In genomic region chr1:180181996-180182675, GRCh38 we compare ENCODE assay signal across 23 cellular contexts. TPM values are rescaled to one million over a fixed set of nuclear protein-coding genes. Genes with fewer than 3 reads are reported as not detected.
"Had no signal": no experiment of that assay in that cellular context is flagged by ENCODE, and none has a peak within 500 bp of the region (broad histone marks: within the 10 kb centered on the region; RNA-seq: fewer than 3 reads in every experiment).

No MANE protein-coding gene starts in this region.

- H3K27ac Mint-ChIP-seq: activated T-helper 2 cell treated with anti-CD3 and anti-CD28 coated beads, Interferon-gamma antibody, Interleukin-2, Interleukin-4, amounts not matched to agents 10 μg/mL and 5 μg/mL and 100 μg/mL, durations not matched to agents 14 hours and 24 hours and 36 hours; dendritic cell treated with granulocyte-macrophage colony-stimulating factor and Interleukin-4, amounts not matched to agents 40 ng/mL and 50 ng/mL, for 4 days; T-helper 2 cell treated with Interferon-gamma antibody and Interleukin-4, amounts not matched to agents 5 μg/mL and 100 μg/mL, for 36 hours had no signal

- H3K9me3 ChIP-seq: heart left ventricle, lower lobe of right lung, pancreas, suprapubic skin had no signal

- H3K4me3 Mint-ChIP-seq: dendritic cell treated with granulocyte-macrophage colony-stimulating factor and Interleukin-4, amounts not matched to agents 40 ng/mL and 50 ng/mL, for 4 days; T-helper 2 cell treated with Interferon-gamma antibody and Interleukin-4, amounts not matched to agents 5 μg/mL and 100 μg/mL, for 36 hours had no signal

- ATAC-seq: activated CD4-positive, CD25-positive, alpha-beta regulatory T cell treated with anti-CD3 and anti-CD28 coated beads, Interleukin-2, amount 50 U/mL, for 24 hours; heart left ventricle; left cardiac atrium; lower lobe of right lung; pancreas; stimulated activated naive CD8-positive, alpha-beta T cell treated with anti-CD3 and anti-CD28 coated beads, Interleukin-15, Interleukin-2, amounts not matched to agents 100 U/mL and 50 U/mL, for 24 hours had no signal

- FAIRE-seq: pancreas had no signal

- DNase-seq: activated CD4-positive, alpha-beta T cell treated with anti-CD3 and anti-CD28 coated beads, Interleukin-2, amount 50 U/mL, for 1 hour; activated naive CD4-positive, alpha-beta T cell treated with anti-CD3 and anti-CD28 coated beads, Interleukin-2, amount 50 U/mL, for 16 hours; activated T-cell treated with anti-CD3 and anti-CD28 coated beads for 4 hours; brain microvascular endothelial cell; effector memory CD4-positive, alpha-beta T cell; foreskin melanocyte; heart left ventricle; left cardiac atrium; lower lobe of right lung; midbrain; stimulated activated CD4-positive, alpha-beta T cell treated with anti-CD3 and anti-CD28 coated beads, Interleukin-4, amount 100 ng/mL, for 24 hours; stimulated activated naive CD8-positive, alpha-beta T cell treated with anti-CD3 and anti-CD28 coated beads, Interleukin-15, Interleukin-2, amounts not matched to agents 100 U/mL and 50 U/mL, for 24 hours; SW 1271; trophoblast cell had no signal

- H3K4me1 ChIP-seq: heart left ventricle, lower lobe of right lung, pancreas, suprapubic skin had no signal

- H3K9me3 Mint-ChIP-seq: activated T-helper 2 cell treated with anti-CD3 and anti-CD28 coated beads, Interferon-gamma antibody, Interleukin-2, Interleukin-4, amounts not matched to agents 10 μg/mL and 5 μg/mL and 100 μg/mL, durations not matched to agents 14 hours and 24 hours and 36 hours; dendritic cell treated with granulocyte-macrophage colony-stimulating factor and Interleukin-4, amounts not matched to agents 40 ng/mL and 50 ng/mL, for 4 days; T-helper 2 cell treated with Interferon-gamma antibody and Interleukin-4, amounts not matched to agents 5 μg/mL and 100 μg/mL, for 36 hours had no signal

- H3K27ac ChIP-seq: brain microvascular endothelial cell, heart left ventricle, lower lobe of right lung, pancreas, suprapubic skin had no signal

- H3K4me3 ChIP-seq: heart left ventricle, lower lobe of right lung, pancreas, suprapubic skin had no signal

- H3K27me3 Mint-ChIP-seq: dendritic cell treated with granulocyte-macrophage colony-stimulating factor and Interleukin-4, amounts not matched to agents 40 ng/mL and 50 ng/mL, for 4 days had no signal

- H3K27me3 ChIP-seq: brain microvascular endothelial cell, heart left ventricle, pancreas, suprapubic skin had no signal

RNA-seq across cellular contexts. Expression of gene LHX4, which starts 47.9 kb away (rescaled TPM):
- total RNA-seq: activated CD8-positive, alpha-beta memory T cell treated with anti-CD3 and anti-CD28 coated beads for 36 hours; activated T-helper 2 cell treated with anti-CD3 and anti-CD28 coated beads, Interferon-gamma antibody, Interleukin-2, Interleukin-4, amounts not matched to agents 10 μg/mL and 5 μg/mL and 100 μg/mL, durations not matched to agents 14 hours and 24 hours and 36 hours; heart left ventricle; left cardiac atrium; lower lobe of right lung; skeletal muscle tissue had no signal
- polyA plus RNA-seq: heart left ventricle, neural cell had no signal
